Comparison of ENCODE assay signal across 8 cellular contexts in the genomic region with DNA sequence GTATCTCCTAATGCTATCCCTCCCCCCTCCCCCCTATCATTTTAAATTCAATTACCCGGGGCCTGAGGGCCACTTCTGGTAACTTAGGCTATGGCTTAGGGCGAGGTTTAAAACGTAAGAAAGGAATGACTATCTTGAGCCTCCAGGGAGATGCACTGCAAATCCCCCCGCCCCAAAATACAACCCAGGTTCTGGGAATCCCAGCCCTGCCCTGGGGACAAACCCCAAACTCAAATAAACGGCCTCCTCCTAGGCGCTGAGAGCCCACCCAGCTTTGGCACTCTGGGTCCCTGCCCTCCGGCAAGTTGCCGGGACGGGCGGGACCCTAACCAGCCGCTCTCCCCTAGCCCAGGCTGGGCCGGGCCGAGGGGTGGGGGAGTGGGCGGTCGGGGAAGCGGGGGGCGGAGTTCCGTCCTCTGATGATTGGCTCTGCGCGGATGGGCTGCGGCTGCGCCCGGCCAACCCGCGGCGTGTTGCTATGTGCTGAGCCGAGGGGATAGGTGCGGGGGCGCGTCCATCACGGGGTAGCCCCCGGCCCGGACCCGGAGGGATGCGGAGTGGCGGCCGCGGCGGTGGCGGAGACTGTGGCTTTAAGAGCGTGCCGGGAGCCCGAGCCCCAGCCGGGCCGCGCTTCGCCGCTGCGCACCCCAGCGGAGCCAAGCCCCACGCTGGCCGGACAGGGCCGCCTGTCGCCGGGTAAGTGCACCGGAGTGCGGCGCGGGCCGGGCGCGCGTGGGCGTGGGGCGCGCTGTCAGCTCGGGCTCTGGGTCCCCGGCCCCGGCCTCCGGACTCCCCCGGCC. TPM values are rescaled to one million over a fixed set of nuclear protein-coding genes. Genes with fewer than 3 reads are reported as not detected.
DNase-seq lines count a peak whose midpoint lies in the region; ATAC-seq and TF ChIP-seq lines count a peak whose summit lies in the region.

A gene with protein sequence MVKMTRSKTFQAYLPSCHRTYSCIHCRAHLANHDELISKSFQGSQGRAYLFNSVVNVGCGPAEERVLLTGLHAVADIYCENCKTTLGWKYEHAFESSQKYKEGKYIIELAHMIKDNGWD (plus strand): TSS at position 527 of the 800 bp plus-strand sequence. CDS start 21,755 bp downstream, outside the sequence.

- DNase-seq in H7 = peak; percentile 100
- peak; percentile 92 for DNase-seq in MM.1S
- DNase-seq in SHP77 (lab: John Stamatoyannopoulos, UW) = peak; percentile 84 to 92
- peak; percentile 95 for DNase-seq in activated effector memory CD4-positive, alpha-beta T cell treated with anti-CD3 and anti-CD28 coated beads, Interleukin-2, amount 50 U/mL, for 16 hours
- peak; percentile 93 for DNase-seq in fibroblast of the aortic adventitia (ENCODE audit: low read depth)
- peak; percentile 92 for DNase-seq in natural killer cell treated with Interleukin-12 subunit alpha and Interleukin-12 subunit beta and Interleukin-15 and Interleukin-18, amount 100 ng/mL, for 72 hours (ENCODE audit: low spot score)
- peak; percentile 81 to 89 (median 88) for DNase-seq in stimulated activated naive CD4-positive, alpha-beta T cell (lab: John Stamatoyannopoulos, UW)

- H3K79me2 ChIP-seq in DOHH2 (ENCODE audit: control insufficient read depth, low read length) = no peaks in the 10 kb centered on the region
- H3K79me2 ChIP-seq in MM.1S (ENCODE audit: low read length) = peaks cover 17% of the 10 kb centered on the region; the same call in 1 of the 2 replicates

- H3F3A ChIP-seq in DOHH2 (ENCODE audit: control insufficient read depth, insufficient read depth) (peaks cover 11% of the 10 kb centered on the region), MM.1S (ENCODE audit: insufficient read depth, low read length) (peaks cover 19% of the 10 kb centered on the region)

- H4K20me1 ChIP-seq in DOHH2 (ENCODE audit: control insufficient read depth, insufficient read depth, low read depth, low read length) (no peaks in the 10 kb centered on the region), MM.1S (ENCODE audit: insufficient read depth, low read length) (no peaks in the 10 kb centered on the region)

- peak within 1 kb of the TSS; percentile 74 for H3K9ac ChIP-seq in MM.1S (ENCODE audit: low read length)

- peak; percentile 97 to 98 for ATAC-seq in natural killer cell treated with Interleukin-12 subunit alpha and Interleukin-12 subunit beta and Interleukin-15 and Interleukin-18, amount 100 ng/mL, for 72 hours

- H3K4me1 ChIP-seq in DOHH2 (ENCODE audit: control insufficient read depth, low read length) (peaks cover 46% of the 10 kb centered on the region), MM.1S (ENCODE audit: low read length) (peaks cover 25% of the 10 kb centered on the region)

- H3K27me3 ChIP-seq in DOHH2 (ENCODE audit: control insufficient read depth, low read length) = peaks cover 36% of the 10 kb centered on the region
- H3K27me3 ChIP-seq in H7 (ENCODE audit: control insufficient read depth, insufficient read depth, low read length) = peaks cover 32% of the 10 kb centered on the region
- no peaks in the 10 kb centered on the region for H3K27me3 ChIP-seq in MM.1S (replicated peaks; ENCODE audit: insufficient read depth, low read length)

- H2AFZ ChIP-seq in MM.1S (ENCODE audit: low read length) = peak within 1 kb of the TSS; percentile 96

- H3K36me3 ChIP-seq in DOHH2 (ENCODE audit: control insufficient read depth, low read length) (no peaks in the 10 kb centered on the region), H7 (replicated peaks; ENCODE audit: control insufficient read depth, insufficient read depth, low read length) (no peaks in the 10 kb centered on the region), MM.1S (replicated peaks; ENCODE audit: insufficient read depth, low read length) (no peaks in the 10 kb centered on the region)

- peak within 1 kb of the TSS; percentile 77 for H3K4me3 ChIP-seq in DOHH2 (ENCODE audit: low read length)
- peak within 1 kb of the TSS; percentile 68 for H3K4me3 ChIP-seq in H7 (ENCODE audit: insufficient read depth, low read depth, low read length)
- H3K4me3 ChIP-seq in MM.1S (ENCODE audit: low read length) = peak within 1 kb of the TSS; percentile 88
- H3K4me3 ChIP-seq in fibroblast of the aortic adventitia (ENCODE audit: low read depth, low read length) = peak within 1 kb of the TSS; percentile 81

- H3K9me2 ChIP-seq in DOHH2 (replicated peaks; ENCODE audit: control insufficient read depth, low read length) = no peaks in the 10 kb centered on the region
- H3K9me2 ChIP-seq in MM.1S (replicated peaks; ENCODE audit: insufficient read depth, low read length) = no peaks in the 10 kb centered on the region

- H3K27ac Mint-ChIP-seq in natural killer cell treated with Interleukin-12 subunit alpha and Interleukin-12 subunit beta and Interleukin-15 and Interleukin-18, amount 100 ng/mL, for 72 hours = peak within 1 kb of the TSS; percentile 73 to 80

- H3K27ac ChIP-seq in DOHH2 (ENCODE audit: low read depth, low read length) (no peak within 1 kb of the TSS), MM.1S (ENCODE audit: low read length) (peak within 1 kb of the TSS; percentile 77)

- no peaks in the 10 kb centered on the region for H3K9me3 Mint-ChIP-seq in natural killer cell treated with Interleukin-12 subunit alpha and Interleukin-12 subunit beta and Interleukin-15 and Interleukin-18, amount 100 ng/mL, for 72 hours

- H3K9me3 ChIP-seq in DOHH2 (ENCODE audit: control insufficient read depth, insufficient read depth, low read length) (no peaks in the 10 kb centered on the region), MM.1S (replicated peaks; ENCODE audit: insufficient read depth, low read length) (no peaks in the 10 kb centered on the region)

- TF ChIP-seq CTCF in DOHH2 (IDR thresholded peaks at IDR 0.05; ENCODE audit: low read depth, low read length, poor library complexity, severe bottlenecking) = no peak
- no peak for TF ChIP-seq CTCF in MM.1S (IDR thresholded peaks at IDR 0.05; ENCODE audit: low read length)
- no peak for TF ChIP-seq CTCF in fibroblast of the aortic adventitia (IDR thresholded peaks at IDR 0.05; ENCODE audit: insufficient read depth, low read length)

- H3K4me2 ChIP-seq in DOHH2 (ENCODE audit: low read length) (peak within 1 kb of the TSS; percentile 90), MM.1S (ENCODE audit: low read depth, low read length) (peak within 1 kb of the TSS; percentile 100)

- H3K27me3 Mint-ChIP-seq in natural killer cell treated with Interleukin-12 subunit alpha and Interleukin-12 subunit beta and Interleukin-15 and Interleukin-18, amount 100 ng/mL, for 72 hours = peaks cover 0 to 5% of the 10 kb centered on the region in 2 donors

- H3K36me3 Mint-ChIP-seq in natural killer cell treated with Interleukin-12 subunit alpha and Interleukin-12 subunit beta and Interleukin-15 and Interleukin-18, amount 100 ng/mL, for 72 hours = no peaks in the 10 kb centered on the region

- H3K4me1 Mint-ChIP-seq in natural killer cell treated with Interleukin-12 subunit alpha and Interleukin-12 subunit beta and Interleukin-15 and Interleukin-18, amount 100 ng/mL, for 72 hours (ENCODE audit: low read depth in 2 of 2) = peaks cover 24 to 27% of the 10 kb centered on the region in 2 donors

- H3K4me3 Mint-ChIP-seq in natural killer cell treated with Interleukin-12 subunit alpha and Interleukin-12 subunit beta and Interleukin-15 and Interleukin-18, amount 100 ng/mL, for 72 hours = peak within 1 kb of the TSS; percentile 90

RNA-seq across cellular contexts. Expression of the gene that starts here (rescaled TPM):
- 0.63 and 2.4 TPM in 2 replicates for total RNA-seq in H7 (2014; rRNA removed; shearing (Covaris generic))
- total RNA-seq in fibroblast of the aortic adventitia (ENCODE audit: low replicate concordance) = 10.8 and 22.7 TPM in 2 replicates
- total RNA-seq in natural killer cell treated with Interleukin-12 subunit alpha and Interleukin-12 subunit beta and Interleukin-15 and Interleukin-18, amount 100 ng/mL, for 72 hours = 1 to 10 TPM; 3.1 to 5.4 TPM
